18 cellular contexts compared by ENCODE assay signal in genomic region chr2:216562689-216563435, GRCh38.
DNase-seq lines count a peak whose midpoint lies in the region; ATAC-seq, FAIRE-seq and TF ChIP-seq lines count a peak whose summit lies in the region.
"Had no signal": no experiment of that assay in that cellular context is flagged by ENCODE, and none has a peak within 500 bp of the region (broad histone marks: within the 10 kb centered on the region; RNA-seq: fewer than 3 reads in every experiment).

No MANE protein-coding gene starts in this region.

- H2AK9ac ChIP-seq in IMR-90 (replicated peaks; ENCODE audit: low read depth, low read length, poor library complexity): no peak overlapping the region

- H3K4me3 ChIP-seq in IMR-90 (ENCODE audit: insufficient read depth, low read depth, low read length): no peak overlapping the region
- no peak overlapping the region for H3K4me3 ChIP-seq in bronchial epithelial cell (ENCODE audit: low read depth, low read length)
- no peak overlapping the region for H3K4me3 ChIP-seq in gastroesophageal sphincter
- no peak overlapping the region for H3K4me3 ChIP-seq in neuronal stem cell (ENCODE audit: low read length in 2 of 2)
- H3K4me3 ChIP-seq: SJCRH30 had no signal

- ATAC-seq in IMR-90 (ENCODE audit: low read depth) (no peak), gastroesophageal sphincter (no peak), left lobe of liver (no peak), HG02870 (IDR thresholded peaks at IDR 0.05; ENCODE audit: unreplicated experiment) (no peak)

- no TSS peak for BruUV-seq in IMR-90 (replicated peaks; lab: Mats Ljungman, UMichigan)

- H3K79me1 ChIP-seq in IMR-90 (ENCODE audit: low read depth in 1 of 2, low read length in 2 of 2) (no peaks in the 10 kb centered on the region), neuronal stem cell (ENCODE audit: low read depth, low read length) (peaks cover 2% of the 10 kb centered on the region)

- no peak overlapping the region for H2BK20ac ChIP-seq in IMR-90 (ENCODE audit: low read depth, low read length)

- no peaks in the 10 kb centered on the region; the same call in none of the 2 replicates for H3K9me3 ChIP-seq in IMR-90 (ENCODE audit: control insufficient read depth, insufficient read depth, low read length)
- H3K9me3 ChIP-seq in gastroesophageal sphincter: no peaks in the 10 kb centered on the region
- peaks cover 2 to 3% of the 10 kb centered on the region in 2 donors for H3K9me3 ChIP-seq in neuronal stem cell (replicated peaks in 1 of 2; ENCODE audit: control insufficient read depth in 2 of 2, insufficient read depth in 1 of 2, low read depth in 1 of 2, low read length in 2 of 2)
- H3K9me3 ChIP-seq: SJCRH30 had no signal

- H3K4me1 ChIP-seq in IMR-90 (ENCODE audit: control insufficient read depth, insufficient read depth, low read length) (peaks cover 6% of the 10 kb centered on the region), gastroesophageal sphincter (peaks cover 0 to 52% (median 18%) of the 10 kb centered on the region in 3 donors), neuronal stem cell (ENCODE audit: control insufficient read depth in 2 of 2, insufficient read depth in 1 of 2, low read depth in 1 of 2, low read length in 2 of 2) (peaks cover 5 to 11% of the 10 kb centered on the region in 2 donors)
- H3K4me1 ChIP-seq: SJCRH30 had no signal

- H3K36me3 ChIP-seq in IMR-90 (ENCODE audit: control insufficient read depth, insufficient read depth, low read length): no peaks in the 10 kb centered on the region
- H3K36me3 ChIP-seq in bronchial epithelial cell (ENCODE audit: control insufficient read depth, insufficient read depth, low read length): no peaks in the 10 kb centered on the region
- no peaks in the 10 kb centered on the region for H3K36me3 ChIP-seq in gastroesophageal sphincter
- peaks cover 0 to 2% of the 10 kb centered on the region in 2 donors for H3K36me3 ChIP-seq in neuronal stem cell (replicated peaks in 1 of 2; ENCODE audit: control insufficient read depth in 2 of 2, insufficient read depth in 2 of 2, low read length in 2 of 2)
- H3K36me3 ChIP-seq: SJCRH30 had no signal

- H3K9ac ChIP-seq in IMR-90 (ENCODE audit: low read depth, low read length): no peak overlapping the region
- no peak overlapping the region for H3K9ac ChIP-seq in neuronal stem cell (ENCODE audit: low read depth, low read length, poor library complexity)

- H3K27ac ChIP-seq in IMR-90 (ENCODE audit: insufficient read depth, low read length) (no peak overlapping the region), gastroesophageal sphincter (peak overlapping the region in 3 of 4 donors; percentile 64 to 86 (median 85)), neuronal stem cell (replicated peaks; ENCODE audit: low read length) (no peak overlapping the region)
- H3K27ac ChIP-seq: SJCRH30 had no signal

- H2AFZ ChIP-seq in IMR-90 (replicated peaks; ENCODE audit: low read length, poor library complexity) (peak overlapping the region; percentile 47), neuronal stem cell (ENCODE audit: low read length) (no peak overlapping the region)

- dilution Hi-C loops in IMR-90 (cut with HindIII; ENCODE audit: low sequenced_read_pairs, unreplicated experiment): no loop called here

- no peak overlapping the region for H4K8ac ChIP-seq in IMR-90 (ENCODE audit: low read depth in 2 of 2, low read length in 2 of 2)
- no peak overlapping the region for H4K8ac ChIP-seq in neuronal stem cell (ENCODE audit: low read depth, low read length)

- TF ChIP-seq POLR2A in IMR-90 (IDR thresholded peaks at IDR 0.05; ENCODE audit: low read depth, low read length) (no peak), gastroesophageal sphincter (IDR thresholded peaks at IDR 0.05) (no peak)

- no peak overlapping the region for H3K56ac ChIP-seq in IMR-90 (ENCODE audit: extremely low read depth, insufficient read depth, low read length)

- TF ChIP-seq EP300 in gastroesophageal sphincter (IDR thresholded peaks at IDR 0.05): no peak

- no peak overlapping the region for H4K91ac ChIP-seq in IMR-90 (ENCODE audit: insufficient read depth, low read depth, low read length)
- no peak overlapping the region for H4K91ac ChIP-seq in neuronal stem cell (ENCODE audit: low read depth, low read length, poor library complexity)

- no peak overlapping the region for H2BK12ac ChIP-seq in neuronal stem cell (ENCODE audit: low read length)

- H2AK5ac ChIP-seq in IMR-90 (ENCODE audit: low read depth, low read length): peak overlapping the region; percentile 20; the same call in 1 of the 2 replicates
- no peak overlapping the region for H2AK5ac ChIP-seq in neuronal stem cell (ENCODE audit: low read depth, low read length)

- H3K14ac ChIP-seq in IMR-90 (replicated peaks; ENCODE audit: low read depth, low read length): no peak overlapping the region
- H3K14ac ChIP-seq in neuronal stem cell (ENCODE audit: low read length): peak overlapping the region; percentile 4

- no peak overlapping the region for H2BK120ac ChIP-seq in IMR-90 (ENCODE audit: low read depth, low read length)
- H2BK120ac ChIP-seq in neuronal stem cell (ENCODE audit: low read depth, low read length): no peak overlapping the region

- H3K4me2 ChIP-seq in IMR-90 (ENCODE audit: low read depth, low read length) (no peak overlapping the region), neuronal stem cell (ENCODE audit: insufficient read depth, low read length, poor library complexity, severe bottlenecking) (no peak overlapping the region)

- no peak for TF ChIP-seq CTCF in IMR-90 (conservative IDR thresholded peaks at IDR 0.05; ENCODE audit: low read depth, low read length)
- TF ChIP-seq CTCF in bronchial epithelial cell (IDR thresholded peaks at IDR 0.05; ENCODE audit: insufficient read depth, low read length, severe bottlenecking): no peak
- TF ChIP-seq CTCF in gastroesophageal sphincter (IDR thresholded peaks at IDR 0.05): no peak

- WGBS in IMR-90 (ENCODE audit: extremely low coverage in 2 of 2, insufficient read length in 1 of 2), 2 experiments: 51% methylated on average over 3 of the region's 13 CpGs; no CpG with 5 or more reads in 1 of the 2 experiments
- WGBS in gastroesophageal sphincter (ENCODE audit: low coverage in 1 of 2), 2 donors: 28 to 56% methylated on average over 6 to 10 of the region's 13 CpGs
- no CpG with 5 or more reads among the region's 13 CpGs for WGBS in neuronal stem cell (ENCODE audit: extremely low coverage in 2 of 2, insufficient read length in 2 of 2, insufficient replicate concordance in 1 of 2), 2 donors

- CTCF ChIA-PET in IMR-90 (lab: Yijun Ruan, JAX): no interaction called here

- no peak overlapping the region for H3K23ac ChIP-seq in IMR-90 (ENCODE audit: low read depth, low read length)
- H3K23ac ChIP-seq in neuronal stem cell (ENCODE audit: low read depth, low read length, poor library complexity): peak overlapping the region; percentile 1

- H4K20me1 ChIP-seq in IMR-90 (ENCODE audit: insufficient read depth, low read length): no peaks in the 10 kb centered on the region

- H2BK5ac ChIP-seq in IMR-90 (ENCODE audit: low read depth, low read length, poor library complexity, severe bottlenecking) (no peak overlapping the region), neuronal stem cell (ENCODE audit: low read length) (no peak overlapping the region)

- H3K27me3 ChIP-seq in IMR-90 (ENCODE audit: control insufficient read depth, insufficient read depth, low read length) (no peaks in the 10 kb centered on the region; the same call in 1 of the 2 replicates), bronchial epithelial cell (ENCODE audit: control insufficient read depth, insufficient read depth, low read length) (no peaks in the 10 kb centered on the region), gastroesophageal sphincter (no peaks in the 10 kb centered on the region), neuronal stem cell (ENCODE audit: control insufficient read depth in 3 of 3, insufficient read depth in 3 of 3, low read depth in 1 of 3, low read length in 3 of 3) (no peaks in the 10 kb centered on the region)
- H3K27me3 ChIP-seq: SJCRH30 had no signal

- DNase-seq in IMR-90: no peak
- DNase-seq in bronchial epithelial cell (ENCODE audit: low read depth): no peak
- DNase-seq in neuronal stem cell (ENCODE audit: low spot score): no peak
- no peak for DNase-seq in left lobe of liver (ENCODE audit: low spot score)
- DNase-seq in AG08396 (ENCODE audit: low spot score): no peak
- no peak for DNase-seq in NCI-H2081 treated with DMSO at 0.1 percent for 48 hours (lab: John Stamatoyannopoulos, UW)
- DNase-seq: AML-193, Calu3, DMS79 treated with DMSO at 0.1 percent for 48 hours, GDM1, NCI-H1417 treated with DMSO at 0.1 percent for 48 hours, NCI-H2029, NCI-H510A treated with DMSO at 0.1 percent for 48 hours, RPMI8226, SJCRH30 had no signal

- no peak overlapping the region for H4K5ac ChIP-seq in IMR-90 (ENCODE audit: low read depth, low read length)

- H3K9me1 ChIP-seq in IMR-90 (ENCODE audit: insufficient read depth, low read length): peaks cover 3% of the 10 kb centered on the region; the same call in 1 of the 2 replicates

- in situ Hi-C loops in IMR-90 (cut with MboI; ENCODE audit: low sequenced_read_pairs): no loop called here

- H3K18ac ChIP-seq in IMR-90 (ENCODE audit: low read depth, low read length): no peak overlapping the region
- no peak overlapping the region for H3K18ac ChIP-seq in neuronal stem cell (ENCODE audit: low read length)

- no peak for TF ChIP-seq RAD21 in IMR-90 (IDR thresholded peaks at IDR 0.05; ENCODE audit: low read length)

- no peak overlapping the region for H2BK15ac ChIP-seq in IMR-90 (ENCODE audit: low read depth, low read length)
- no peak overlapping the region for H2BK15ac ChIP-seq in neuronal stem cell (ENCODE audit: low read length)

- FAIRE-seq in bronchial epithelial cell (lab: Jason Lieb, UNC): peak; percentile 97
- FAIRE-seq: GM12892 had no signal

- intact Hi-C loops in IMR-90 (cut with micrococcal nuclease): no loop called here

- POLR2A ChIA-PET in IMR-90 (lab: Charles Lee; ENCODE audit: unreplicated experiment): no interaction called here

- H3K4ac ChIP-seq in IMR-90 (ENCODE audit: low read depth, low read length): no peak overlapping the region
- no peak overlapping the region for H3K4ac ChIP-seq in neuronal stem cell (ENCODE audit: low read length)

TF ChIP-seq in IMR-90, 13 proteins besides CTCF, POLR2A, EP300 and RAD21 (continues in another document):
- no peak for TF ChIP-seq FOS (IDR thresholded peaks at IDR 0.05; ENCODE audit: low read depth, low read length)
- no peak for TF ChIP-seq CEBPB (IDR thresholded peaks at IDR 0.05; ENCODE audit: low read depth, low read length)
- TF ChIP-seq CHD1 (IDR thresholded peaks at IDR 0.05; ENCODE audit: low read depth, low read length): no peak
- no peak for TF ChIP-seq BHLHE40 (IDR thresholded peaks at IDR 0.05; ENCODE audit: low read depth, low read length)
- TF ChIP-seq MXI1 (IDR thresholded peaks at IDR 0.05; ENCODE audit: borderline replicate concordance, low read depth, low read length): no peak

Comparison
In these comparisons a context has a peak if more than half of its experiments do, and no peak if none do; other contexts are left out.
1. H3K27ac ChIP-seq: peak in gastroesophageal sphincter (3 of 4); none in IMR-90 (single experiment) and neuronal stem cell (single experiment).